12 cellular contexts compared by ENCODE assay signal in genomic region chr11:56056366-56056765, GRCh38. TPM values are rescaled to one million over a fixed set of nuclear protein-coding genes. Genes with fewer than 3 reads are reported as not detected.
"Had no signal": no experiment of that assay in that cellular context is flagged by ENCODE, and none has a peak within 500 bp of the region (broad histone marks: within the 10 kb centered on the region; RNA-seq: fewer than 3 reads in every experiment).

No MANE protein-coding gene starts in this region.

RNA-seq across cellular contexts. Expression of gene OR5AS1, which starts 28.9 kb away (rescaled TPM):
- total RNA-seq: activated CD4-positive, alpha-beta memory T cell treated with anti-CD3 and anti-CD28 coated beads, Interleukin-2, amount 10 ng/mL, durations not matched to agents 7 days and 5 days; activated CD4-positive, alpha-beta T cell treated with anti-CD3 and anti-CD28 coated beads for 36 hours; activated CD4-positive, alpha-beta T cell treated with anti-CD3 and anti-CD28 coated beads, Interleukin-2, amount 10 ng/mL, durations not matched to agents 7 days and 5 days; activated CD8-positive, alpha-beta memory T cell treated with anti-CD3 and anti-CD28 coated beads, Interleukin-2, amount 10 ng/mL, durations not matched to agents 7 days and 5 days; activated CD8-positive, alpha-beta T cell treated with anti-CD3 and anti-CD28 coated beads, Interleukin-2, amount 10 ng/mL, durations not matched to agents 7 days and 5 days; activated naive CD8-positive, alpha-beta T cell treated with anti-CD3 and anti-CD28 coated beads, Interleukin-2, amount 10 ng/mL, durations not matched to agents 7 days and 5 days; activated T-helper 2 cell treated with anti-CD3 and anti-CD28 coated beads, Interferon-gamma antibody, Interleukin-2, Interleukin-4, amounts not matched to agents 10 μg/mL and 5 μg/mL and 100 μg/mL, durations not matched to agents 14 hours and 24 hours and 36 hours; ascending aorta; bronchial epithelial cell; cardiac muscle cell; chondrocyte had no signal
- polyA plus RNA-seq: adipose tissue, cardiac muscle cell had no signal

RNA-seq across cellular contexts. Expression of gene OR8I2, which starts 36.7 kb away (rescaled TPM):
- total RNA-seq: activated CD4-positive, alpha-beta memory T cell treated with anti-CD3 and anti-CD28 coated beads, Interleukin-2, amount 10 ng/mL, durations not matched to agents 7 days and 5 days; activated CD4-positive, alpha-beta T cell treated with anti-CD3 and anti-CD28 coated beads for 36 hours; activated CD4-positive, alpha-beta T cell treated with anti-CD3 and anti-CD28 coated beads, Interleukin-2, amount 10 ng/mL, durations not matched to agents 7 days and 5 days; activated CD8-positive, alpha-beta memory T cell treated with anti-CD3 and anti-CD28 coated beads, Interleukin-2, amount 10 ng/mL, durations not matched to agents 7 days and 5 days; activated CD8-positive, alpha-beta T cell treated with anti-CD3 and anti-CD28 coated beads, Interleukin-2, amount 10 ng/mL, durations not matched to agents 7 days and 5 days; activated naive CD8-positive, alpha-beta T cell treated with anti-CD3 and anti-CD28 coated beads, Interleukin-2, amount 10 ng/mL, durations not matched to agents 7 days and 5 days; activated T-helper 2 cell treated with anti-CD3 and anti-CD28 coated beads, Interferon-gamma antibody, Interleukin-2, Interleukin-4, amounts not matched to agents 10 μg/mL and 5 μg/mL and 100 μg/mL, durations not matched to agents 14 hours and 24 hours and 36 hours; ascending aorta; bronchial epithelial cell; cardiac muscle cell; chondrocyte had no signal
- polyA plus RNA-seq: adipose tissue, cardiac muscle cell had no signal

RNA-seq across cellular contexts. Expression of gene OR8H2, which starts 47.1 kb away (rescaled TPM):
- total RNA-seq: activated CD4-positive, alpha-beta memory T cell treated with anti-CD3 and anti-CD28 coated beads, Interleukin-2, amount 10 ng/mL, durations not matched to agents 7 days and 5 days; activated CD4-positive, alpha-beta T cell treated with anti-CD3 and anti-CD28 coated beads for 36 hours; activated CD4-positive, alpha-beta T cell treated with anti-CD3 and anti-CD28 coated beads, Interleukin-2, amount 10 ng/mL, durations not matched to agents 7 days and 5 days; activated CD8-positive, alpha-beta memory T cell treated with anti-CD3 and anti-CD28 coated beads, Interleukin-2, amount 10 ng/mL, durations not matched to agents 7 days and 5 days; activated CD8-positive, alpha-beta T cell treated with anti-CD3 and anti-CD28 coated beads, Interleukin-2, amount 10 ng/mL, durations not matched to agents 7 days and 5 days; activated naive CD8-positive, alpha-beta T cell treated with anti-CD3 and anti-CD28 coated beads, Interleukin-2, amount 10 ng/mL, durations not matched to agents 7 days and 5 days; activated T-helper 2 cell treated with anti-CD3 and anti-CD28 coated beads, Interferon-gamma antibody, Interleukin-2, Interleukin-4, amounts not matched to agents 10 μg/mL and 5 μg/mL and 100 μg/mL, durations not matched to agents 14 hours and 24 hours and 36 hours; ascending aorta; bronchial epithelial cell; cardiac muscle cell; chondrocyte had no signal
- polyA plus RNA-seq: adipose tissue, cardiac muscle cell had no signal
